12 cellular contexts compared by ENCODE assay signal in the genomic region with DNA sequence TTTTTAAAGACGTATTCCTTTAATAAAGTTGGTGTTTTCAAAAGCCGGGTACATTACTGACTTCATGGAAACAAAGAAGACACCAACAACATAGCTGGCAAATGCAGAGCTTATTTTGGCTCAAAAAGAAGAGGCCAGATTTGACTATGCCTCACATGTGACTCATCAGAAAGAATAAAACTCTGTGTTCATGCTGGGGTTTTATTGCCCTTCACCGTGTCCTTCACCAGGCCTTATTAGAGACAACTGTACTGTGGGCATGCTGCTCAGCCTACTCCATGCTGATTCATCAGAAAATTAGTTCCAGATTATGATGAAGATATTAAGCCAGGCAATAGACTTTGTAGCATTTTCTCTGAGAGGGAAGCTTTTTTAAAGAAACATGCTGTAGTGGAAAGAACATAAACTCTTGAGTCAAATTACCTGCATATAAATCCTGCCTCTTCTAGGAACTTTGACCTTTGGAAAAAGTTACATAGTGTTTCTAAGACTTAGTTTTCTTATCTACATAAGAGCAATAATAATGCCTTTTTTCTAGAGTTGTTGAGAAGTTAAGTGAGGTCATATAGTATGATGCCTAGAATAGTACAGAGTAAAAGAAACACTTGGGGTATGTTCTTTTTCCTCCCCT.
DNase-seq lines count a peak whose midpoint lies in the region; ATAC-seq and TF ChIP-seq lines count a peak whose summit lies in the region.
"Had no signal": no experiment of that assay in that cellular context is flagged by ENCODE, and none has a peak within 500 bp of the region (broad histone marks: within the 10 kb centered on the region; RNA-seq: fewer than 3 reads in every experiment).

No MANE protein-coding gene starts in this region.

- H3K9me3 Mint-ChIP-seq in activated CD4-positive, alpha-beta T cell treated with anti-CD3 and anti-CD28 coated beads for 36 hours (ENCODE audit: low read depth): no peaks in the 10 kb centered on the region

- TF ChIP-seq CTCF in hepatocyte (IDR thresholded peaks at IDR 0.05; ENCODE audit: poor library complexity): no peak

- no peaks in the 10 kb centered on the region for H3K9me2 ChIP-seq in hepatocyte (replicated peaks; ENCODE audit: insufficient read depth)

- H2AFZ ChIP-seq in hepatocyte: no peak overlapping the region

- POLR2A ChIA-PET in activated CD4-positive, alpha-beta T cell treated with anti-CD3 and anti-CD28 coated beads for 36 hours (lab: Charles Lee): no interaction called here

- no peak overlapping the region for H3K27ac Mint-ChIP-seq in activated CD4-positive, alpha-beta T cell treated with anti-CD3 and anti-CD28 coated beads for 36 hours

- ATAC-seq in activated CD4-positive, alpha-beta T cell treated with anti-CD3 and anti-CD28 coated beads for 36 hours: peak; percentile 39
- ATAC-seq in aorta (ENCODE audit: low FRiP score) (peak; percentile 86), HG03025 (IDR thresholded peaks at IDR 0.05; ENCODE audit: low FRiP score, unreplicated experiment) (no peak)
- ATAC-seq: stimulated activated naive CD8-positive, alpha-beta T cell treated with anti-CD3 and anti-CD28 coated beads, Interleukin-15, Interleukin-2, amounts not matched to agents 100 U/mL and 50 U/mL, for 24 hours had no signal

- H3K27me3 ChIP-seq in hepatocyte (no peaks in the 10 kb centered on the region), aorta (ENCODE audit: control insufficient read depth in 1 of 2, insufficient read depth in 2 of 2, low read length in 1 of 2) (no peaks in the 10 kb centered on the region)

- no peaks in the 10 kb centered on the region for H4K20me1 ChIP-seq in hepatocyte (ENCODE audit: insufficient read depth, poor library complexity, severe bottlenecking)

- in situ Hi-C loops in G401 (cut with HindIII; ENCODE audit: low sequenced_read_pairs): no loop called here

- no peak overlapping the region for H3K4me3 Mint-ChIP-seq in activated CD4-positive, alpha-beta T cell treated with anti-CD3 and anti-CD28 coated beads for 36 hours

- H3K36me3 ChIP-seq in hepatocyte (replicated peaks; ENCODE audit: insufficient read depth, low read depth) (no peaks in the 10 kb centered on the region), aorta (ENCODE audit: control insufficient read depth in 1 of 2, insufficient read depth in 2 of 2, low read length in 1 of 2) (no peaks in the 10 kb centered on the region)

- H3K4me2 ChIP-seq in hepatocyte: no peak overlapping the region

- peaks cover 3% of the 10 kb centered on the region for H3K36me3 Mint-ChIP-seq in activated CD4-positive, alpha-beta T cell treated with anti-CD3 and anti-CD28 coated beads for 36 hours (ENCODE audit: low read depth)

- no peaks in the 10 kb centered on the region for H3K79me2 ChIP-seq in hepatocyte

- intact Hi-C loops in activated CD4-positive, alpha-beta T cell treated with anti-CD3 and anti-CD28 coated beads for 36 hours (cut with DNase I, micrococcal nuclease): no loop called here
- intact Hi-C loops in aorta (cut with DNase I): no loop called here

- WGBS in hepatocyte (ENCODE audit: low lambda C conversion rate, missing lambda C conversion rate): 53% methylated on average over 3 of the region's 3 CpGs
- 3 to 6% methylated on average over 3 of the region's 3 CpGs for WGBS in aorta, 2 donors

- peaks cover 2% of the 10 kb centered on the region for H3K4me1 Mint-ChIP-seq in activated CD4-positive, alpha-beta T cell treated with anti-CD3 and anti-CD28 coated beads for 36 hours

- H3K4me1 ChIP-seq in hepatocyte (ENCODE audit: insufficient read depth) (peaks cover 25% of the 10 kb centered on the region), aorta (ENCODE audit: control insufficient read depth in 1 of 2, insufficient read depth in 2 of 2, low read length in 2 of 2) (peaks cover 5 to 16% of the 10 kb centered on the region in 2 donors)

- H3K9me3 ChIP-seq in hepatocyte (ENCODE audit: low read depth): no peaks in the 10 kb centered on the region
- no peaks in the 10 kb centered on the region for H3K9me3 ChIP-seq in aorta (ENCODE audit: control insufficient read depth, low read length)

- H3K4me3 ChIP-seq in hepatocyte (no peak overlapping the region), aorta (ENCODE audit: low read length in 2 of 2) (no peak overlapping the region)

- H3K27ac ChIP-seq in hepatocyte (peak overlapping the region; percentile 69), aorta (ENCODE audit: low read depth in 1 of 2, low read length in 2 of 2) (no peak overlapping the region)

- CTCF ChIA-PET in activated CD4-positive, alpha-beta T cell treated with anti-CD3 and anti-CD28 coated beads for 36 hours (lab: Charles Lee): interaction anchor here (0.7 to 1.6 kb wide), 3 partner anchors 25 to 170 kb away, joined by 3 to 4 read pairs (median 3); no protein-coding TSS in a partner anchor

- DNase-seq in activated CD4-positive, alpha-beta T cell treated with anti-CD3 and anti-CD28 coated beads for 36 hours: no peak
- no peak for DNase-seq in activated CD4-positive, alpha-beta T cell treated with anti-CD3 and anti-CD28 coated beads, Interleukin-2, amount 50 U/mL, for 1 hour
- DNase-seq in brain pericyte (ENCODE audit: low read depth, low spot score): peak; percentile 84
- DNase-seq in hepatocyte (ENCODE audit: low spot score): peak; percentile 41
- DNase-seq in aorta: no peak
- DNase-seq in NOMO-1 treated with dmso at 0.1 percent for 144 hours (lab: John Stamatoyannopoulos, UW; ENCODE audit: unreplicated experiment): no peak
- DNase-seq in G401 (ENCODE audit: low spot score): no peak
- DNase-seq: activated CD4-positive, CD25-positive, alpha-beta regulatory T cell; AML-193; retina; stimulated activated naive CD8-positive, alpha-beta T cell treated with anti-CD3 and anti-CD28 coated beads, Interleukin-15, Interleukin-2, amounts not matched to agents 100 U/mL and 50 U/mL, for 24 hours had no signal

- H3K27me3 Mint-ChIP-seq in activated CD4-positive, alpha-beta T cell treated with anti-CD3 and anti-CD28 coated beads for 36 hours: no peaks in the 10 kb centered on the region

Comparison
In these comparisons a context has a peak if more than half of its experiments do, and no peak if none do; other contexts are left out.
1. DNase-seq: peak in brain pericyte (single experiment) and hepatocyte (single experiment); none in activated CD4-positive, alpha-beta T cell treated with anti-CD3 and anti-CD28 coated beads for 36 hours (single experiment), activated CD4-positive, alpha-beta T cell treated with anti-CD3 and anti-CD28 coated beads, Interleukin-2, amount 50 U/mL, for 1 hour (single experiment), aorta (0 of 2), NOMO-1 treated with dmso at 0.1 percent for 144 hours (single experiment) and G401 (single experiment).